9 cellular contexts compared by ENCODE assay signal in the genomic region with DNA sequence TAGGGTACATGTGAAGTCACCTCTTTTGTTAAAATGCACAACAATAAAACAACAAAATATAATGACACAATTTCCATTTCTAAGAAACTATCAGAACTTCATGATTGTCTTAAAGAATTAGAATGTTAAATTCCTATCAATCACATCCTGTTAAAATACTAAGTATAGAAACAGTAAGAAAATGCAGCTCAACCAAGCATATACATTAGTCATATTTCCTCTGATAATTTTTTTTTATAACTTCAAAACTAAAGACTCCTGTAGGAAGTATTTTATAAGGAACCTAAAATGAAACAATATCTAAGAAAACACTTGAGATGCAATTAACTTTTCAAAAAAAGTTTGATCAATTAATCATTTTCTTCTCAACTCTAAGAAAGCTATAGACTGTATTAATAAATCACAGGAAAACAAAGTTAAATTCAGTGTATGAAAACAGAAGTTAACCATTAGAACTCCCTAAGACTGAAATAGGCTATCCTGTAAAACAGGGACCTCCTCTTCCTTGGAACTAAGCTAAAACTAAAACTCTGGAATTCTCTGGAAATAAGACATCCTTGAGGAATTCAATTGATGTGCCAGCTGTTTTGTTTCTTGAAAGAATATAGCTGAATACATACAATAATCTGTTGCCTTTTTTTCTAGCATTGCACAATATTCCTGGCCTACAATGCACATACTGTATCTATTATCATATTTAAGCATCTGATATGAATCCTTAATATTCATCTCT. TPM values are rescaled to one million over a fixed set of nuclear protein-coding genes. Genes with fewer than 3 reads are reported as not detected.
A peak's percentile ranks its signal among the peaks of the same experiment; 100 is the strongest.
DNase-seq lines count a peak whose midpoint lies in the region; ATAC-seq, FAIRE-seq and TF ChIP-seq lines count a peak whose summit lies in the region.
"Had no signal": no experiment of that assay in that cellular context is flagged by ENCODE, and none has a peak within 500 bp of the region (broad histone marks: within the 10 kb centered on the region; RNA-seq: fewer than 3 reads in every experiment).

No MANE protein-coding gene starts in this region.

- no peaks in the 10 kb centered on the region for H3K9me3 ChIP-seq in fibroblast of lung (ENCODE audit: control insufficient read depth, insufficient read depth, low read depth, low read length)
- H3K9me3 ChIP-seq in smooth muscle cell (replicated peaks; ENCODE audit: low read depth), result no peaks in the 10 kb centered on the region

- no peaks in the 10 kb centered on the region for H3K9me3 Mint-ChIP-seq in activated T-cell treated with anti-CD3 and anti-CD28 coated beads, Interleukin-2, amount 50 U/mL, for 4 hours

- peak overlapping the region; percentile 48 for H3K27ac ChIP-seq in fibroblast of lung (ENCODE audit: insufficient read depth, low read length)
- H3K27ac ChIP-seq in smooth muscle cell (ENCODE audit: low read depth), result no peak overlapping the region

- peaks cover under 1% of the 10 kb centered on the region for H3K4me1 ChIP-seq in fibroblast of lung (ENCODE audit: control insufficient read depth, extremely low read depth, insufficient read depth, low read length)
- peaks cover 5% of the 10 kb centered on the region for H3K4me1 ChIP-seq in smooth muscle cell (ENCODE audit: low read depth)

- peaks cover 4% of the 10 kb centered on the region for H3K79me2 ChIP-seq in fibroblast of lung (ENCODE audit: control insufficient read depth, insufficient read depth, low read length)
- H3K79me2 ChIP-seq in smooth muscle cell (ENCODE audit: low read depth), result no peaks in the 10 kb centered on the region

- H3F3A ChIP-seq in smooth muscle cell (ENCODE audit: low read depth), result no peaks in the 10 kb centered on the region

- H4K20me1 ChIP-seq in fibroblast of lung (ENCODE audit: control insufficient read depth, extremely low read depth, insufficient read depth, low read length), result no peaks in the 10 kb centered on the region
- H4K20me1 ChIP-seq in smooth muscle cell (ENCODE audit: low read depth), result no peaks in the 10 kb centered on the region

- peak overlapping the region; percentile 70 for H3K4me3 Mint-ChIP-seq in activated T-cell treated with anti-CD3 and anti-CD28 coated beads, Interleukin-2, amount 50 U/mL, for 4 hours

- H3K4me2 ChIP-seq in fibroblast of lung (ENCODE audit: extremely low read depth, insufficient read depth, low read length) (peak overlapping the region; percentile 73), smooth muscle cell (peak overlapping the region; percentile 47)

- FAIRE-seq in HTR-8/SVneo (lab: Jason Lieb, UNC), result no peak

- H3K27me3 Mint-ChIP-seq in activated T-cell treated with anti-CD3 and anti-CD28 coated beads, Interleukin-2, amount 50 U/mL, for 4 hours (ENCODE audit: low read depth), result no peaks in the 10 kb centered on the region

- no peak for DNase-seq in activated T-cell treated with anti-CD3 and anti-CD28 coated beads, Interleukin-2, amount 50 U/mL, for 4 hours
- DNase-seq in activated T-cell treated with anti-CD3 and anti-CD28 coated beads for 4 hours (no peak), fibroblast of lung (ENCODE audit: low read depth in 2 of 2) (peak; percentile 40 to 65), smooth muscle cell (lab: John Stamatoyannopoulos, UW; ENCODE audit: unreplicated experiment) (no peak), posterior vena cava (ENCODE audit: low spot score) (no peak), HTR-8/SVneo (ENCODE audit: insufficient read length, low spot score) (no peak)

- H2AFZ ChIP-seq in fibroblast of lung (ENCODE audit: low read length) (peak overlapping the region; percentile 6), smooth muscle cell (ENCODE audit: low read depth) (peak overlapping the region; percentile 23)

- TF ChIP-seq CTCF in WI38 (IDR thresholded peaks at IDR 0.05; ENCODE audit: low read depth, low read length), result no peak
- TF ChIP-seq CTCF in fibroblast of lung (conservative IDR thresholded peaks at IDR 0.05 in 1 of 2, IDR thresholded peaks at IDR 0.05 in 1 of 2; ENCODE audit: low read depth in 1 of 2, low read length in 2 of 2), result no peak
- TF ChIP-seq CTCF in smooth muscle cell (IDR thresholded peaks at IDR 0.05; ENCODE audit: borderline replicate concordance, insufficient read depth, poor library complexity, severe bottlenecking), result no peak

- H3K36me3 ChIP-seq in fibroblast of lung (ENCODE audit: control insufficient read depth, insufficient read depth, low read length) (no peaks in the 10 kb centered on the region), smooth muscle cell (ENCODE audit: low read depth) (no peaks in the 10 kb centered on the region)

- intact Hi-C loops in posterior vena cava (cut with DNase I), result loop anchor here in 1 of 2 donors (10.0 kb wide), 1 partner anchor 304 kb away; no protein-coding TSS in a partner anchor

- H3K36me3 Mint-ChIP-seq in activated T-cell treated with anti-CD3 and anti-CD28 coated beads, Interleukin-2, amount 50 U/mL, for 4 hours (ENCODE audit: insufficient read depth), result no peaks in the 10 kb centered on the region

- H3K27me3 ChIP-seq in fibroblast of lung (ENCODE audit: control insufficient read depth, insufficient read depth, low read length), result no peaks in the 10 kb centered on the region
- H3K27me3 ChIP-seq in smooth muscle cell (ENCODE audit: low read depth), result no peaks in the 10 kb centered on the region

- H3K9ac ChIP-seq in fibroblast of lung (ENCODE audit: insufficient read depth, low read length) (no peak overlapping the region), smooth muscle cell (ENCODE audit: low read depth) (no peak overlapping the region)

- no peak for ATAC-seq in activated T-cell treated with anti-CD3 and anti-CD28 coated beads, Interleukin-2, amount 50 U/mL, for 4 hours
- ATAC-seq in HG03460 (IDR thresholded peaks at IDR 0.05; ENCODE audit: unreplicated experiment), result no peak
- ATAC-seq: HCT116 had no signal

- H3K4me3 ChIP-seq in WI38 (ENCODE audit: low read depth, low read length) (peak overlapping the region; percentile 26), fibroblast of lung (replicated peaks in 1 of 4; ENCODE audit: control extremely low read depth in 1 of 4, insufficient read depth in 1 of 4, low read depth in 3 of 4, low read length in 4 of 4) (peak overlapping the region; percentile 6 to 37 (median 11)), smooth muscle cell (peak overlapping the region; percentile 2)

- peaks cover 51% of the 10 kb centered on the region for H3K4me1 Mint-ChIP-seq in activated T-cell treated with anti-CD3 and anti-CD28 coated beads, Interleukin-2, amount 50 U/mL, for 4 hours (ENCODE audit: low read depth)

RNA-seq across cellular contexts. Expression of a gene that starts 19.8 kb away (rescaled TPM):
- total RNA-seq in activated T-cell treated with anti-CD3 and anti-CD28 coated beads, Interleukin-2, amount 50 U/mL, for 4 hours, result 10 to 100 TPM; 46.5 to 62.3 (median 59.9) TPM
- total RNA-seq in fibroblast of lung (13.4 and 16.3 TPM in 2 replicates), smooth muscle cell (0.85 TPM in 2 replicates), posterior vena cava (100 to 1,000 TPM in 1 of 2 donors, 10 to 100 TPM in 1; 83.1 to 193 TPM)
- polyA plus RNA-seq in fibroblast of lung (10.9 and 13.1 TPM in 2 replicates), smooth muscle cell (1.6 and 3.8 TPM in 2 replicates)
- 11.5 and 14.3 TPM in 2 replicates for polyA plus RNA-seq in fibroblast of lung (2012)
- polyA minus RNA-seq in fibroblast of lung (ENCODE audit: low replicate concordance), result 0.94 and 2.5 TPM in 2 replicates

Comparison
In these comparisons a context has a peak if more than half of its experiments do, and no peak if none do; other contexts are left out.
1. DNase-seq: peak in fibroblast of lung (2 of 2); none in activated T-cell treated with anti-CD3 and anti-CD28 coated beads, Interleukin-2, amount 50 U/mL, for 4 hours (single experiment), activated T-cell treated with anti-CD3 and anti-CD28 coated beads for 4 hours (single experiment), smooth muscle cell (single experiment), posterior vena cava (single experiment) and HTR-8/SVneo (single experiment).
2. Peak in every context shown above with its lines, with median percentiles within 50 percentile points of each other: H3K4me3 ChIP-seq.